ENCODE assay signal across 1 cellular context in the genomic region with DNA sequence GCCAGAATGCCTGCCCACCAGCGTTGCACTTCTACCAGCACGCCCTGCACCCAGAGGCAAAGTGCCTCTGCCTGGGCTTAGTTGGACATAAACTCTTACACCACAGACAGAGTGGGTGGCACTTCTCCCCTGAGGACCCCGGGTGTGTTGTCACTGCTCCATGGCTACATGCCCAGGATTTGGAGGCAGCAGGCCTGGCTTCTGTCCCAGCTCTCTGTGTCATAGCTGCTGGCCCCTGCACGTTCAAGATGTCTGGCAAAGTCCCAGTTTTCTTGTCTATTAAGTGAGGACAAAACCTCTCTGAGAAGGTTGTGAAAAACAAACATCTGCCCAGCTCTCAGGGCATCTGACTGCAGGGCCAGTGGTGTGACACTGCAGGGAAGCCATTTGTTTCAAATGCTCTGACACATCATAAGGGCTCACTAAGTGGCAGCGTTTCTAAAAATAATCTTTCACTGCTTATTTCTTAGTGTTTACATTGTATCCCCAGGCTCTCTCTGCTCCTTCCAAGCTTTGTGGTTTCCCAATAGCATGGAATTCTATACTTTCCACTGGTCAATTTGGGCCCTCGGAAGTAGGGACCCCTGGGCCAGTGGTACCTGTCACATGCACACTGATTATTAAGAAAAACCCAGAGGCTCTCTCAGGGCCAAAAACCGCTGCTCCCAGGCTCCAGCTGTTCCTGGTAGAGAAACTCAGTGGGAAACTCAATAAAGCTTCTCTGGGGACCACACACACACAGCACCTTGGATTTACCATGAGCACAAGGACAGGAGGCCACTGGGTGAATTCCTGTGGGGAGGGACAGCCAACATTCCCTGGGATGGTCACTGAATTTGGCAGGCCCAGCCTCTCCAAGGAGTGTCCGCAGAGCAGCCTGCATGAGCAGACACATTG.
TF ChIP-seq lines count a peak whose summit lies in the region.

No MANE protein-coding gene starts in this region.

TF ChIP-seq in HEK293, 187 proteins besides CTCF, POLR2A, EP300 and RAD21 (continued from another document and continues in another):
- TF ChIP-seq, protein P1, sequence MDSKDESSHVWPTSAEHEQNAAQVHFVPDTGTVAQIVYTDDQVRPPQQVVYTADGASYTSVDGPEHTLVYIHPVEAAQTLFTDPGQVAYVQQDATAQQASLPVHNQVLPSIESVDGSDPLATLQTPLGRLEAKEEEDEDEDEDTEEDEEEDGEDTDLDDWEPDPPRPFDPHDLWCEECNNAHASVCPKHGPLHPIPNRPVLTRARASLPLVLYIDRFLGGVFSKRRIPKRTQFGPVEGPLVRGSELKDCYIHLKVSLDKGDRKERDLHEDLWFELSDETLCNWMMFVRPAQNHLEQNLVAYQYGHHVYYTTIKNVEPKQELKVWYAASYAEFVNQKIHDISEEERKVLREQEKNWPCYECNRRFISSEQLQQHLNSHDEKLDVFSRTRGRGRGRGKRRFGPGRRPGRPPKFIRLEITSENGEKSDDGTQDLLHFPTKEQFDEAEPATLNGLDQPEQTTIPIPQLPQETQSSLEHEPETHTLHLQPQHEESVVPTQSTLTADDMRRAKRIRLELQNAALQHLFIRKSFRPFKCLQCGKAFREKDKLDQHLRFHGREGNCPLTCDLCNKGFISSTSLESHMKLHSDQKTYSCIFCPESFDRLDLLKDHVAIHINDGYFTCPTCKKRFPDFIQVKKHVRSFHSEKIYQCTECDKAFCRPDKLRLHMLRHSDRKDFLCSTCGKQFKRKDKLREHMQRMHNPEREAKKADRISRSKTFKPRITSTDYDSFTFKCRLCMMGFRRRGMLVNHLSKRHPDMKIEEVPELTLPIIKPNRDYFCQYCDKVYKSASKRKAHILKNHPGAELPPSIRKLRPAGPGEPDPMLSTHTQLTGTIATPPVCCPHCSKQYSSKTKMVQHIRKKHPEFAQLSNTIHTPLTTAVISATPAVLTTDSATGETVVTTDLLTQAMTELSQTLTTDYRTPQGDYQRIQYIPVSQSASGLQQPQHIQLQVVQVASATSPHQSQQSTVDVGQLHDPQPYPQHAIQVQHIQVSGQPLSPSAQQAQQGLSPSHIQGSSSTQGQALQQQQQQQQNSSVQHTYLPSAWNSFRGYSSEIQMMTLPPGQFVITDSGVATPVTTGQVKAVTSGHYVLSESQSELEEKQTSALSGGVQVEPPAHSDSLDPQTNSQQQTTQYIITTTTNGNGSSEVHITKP (tag by site-specific recombination; IDR thresholded peaks at IDR 0.05), result no peak
- no peak for TF ChIP-seq SCRT2 (tag by site-specific recombination; IDR thresholded peaks at IDR 0.05)
- TF ChIP-seq ZBTB48 (tag by site-specific recombination; IDR thresholded peaks at IDR 0.05), result peak; percentile 53; the same call in 1 of the 2 replicates
- TF ChIP-seq ZNF311 (tag by site-specific recombination; IDR thresholded peaks at IDR 0.05; ENCODE audit: borderline replicate concordance), result no peak
- TF ChIP-seq ZNF670 (tag by site-specific recombination; IDR thresholded peaks at IDR 0.05; ENCODE audit: low read depth), result no peak
- TF ChIP-seq ZNF132 (tag by site-specific recombination; IDR thresholded peaks at IDR 0.05; ENCODE audit: borderline replicate concordance), result no peak
- no peak for TF ChIP-seq ZNF416 (tag by site-specific recombination; IDR thresholded peaks at IDR 0.05)
- TF ChIP-seq, protein P2, sequence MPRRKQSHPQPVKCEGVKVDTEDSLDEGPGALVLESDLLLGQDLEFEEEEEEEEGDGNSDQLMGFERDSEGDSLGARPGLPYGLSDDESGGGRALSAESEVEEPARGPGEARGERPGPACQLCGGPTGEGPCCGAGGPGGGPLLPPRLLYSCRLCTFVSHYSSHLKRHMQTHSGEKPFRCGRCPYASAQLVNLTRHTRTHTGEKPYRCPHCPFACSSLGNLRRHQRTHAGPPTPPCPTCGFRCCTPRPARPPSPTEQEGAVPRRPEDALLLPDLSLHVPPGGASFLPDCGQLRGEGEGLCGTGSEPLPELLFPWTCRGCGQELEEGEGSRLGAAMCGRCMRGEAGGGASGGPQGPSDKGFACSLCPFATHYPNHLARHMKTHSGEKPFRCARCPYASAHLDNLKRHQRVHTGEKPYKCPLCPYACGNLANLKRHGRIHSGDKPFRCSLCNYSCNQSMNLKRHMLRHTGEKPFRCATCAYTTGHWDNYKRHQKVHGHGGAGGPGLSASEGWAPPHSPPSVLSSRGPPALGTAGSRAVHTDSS (tag by site-specific recombination; IDR thresholded peaks at IDR 0.05), result no peak
- peak; percentile 99 for TF ChIP-seq FEZF1 (tag by site-specific recombination; IDR thresholded peaks at IDR 0.05)
- TF ChIP-seq, protein P3, sequence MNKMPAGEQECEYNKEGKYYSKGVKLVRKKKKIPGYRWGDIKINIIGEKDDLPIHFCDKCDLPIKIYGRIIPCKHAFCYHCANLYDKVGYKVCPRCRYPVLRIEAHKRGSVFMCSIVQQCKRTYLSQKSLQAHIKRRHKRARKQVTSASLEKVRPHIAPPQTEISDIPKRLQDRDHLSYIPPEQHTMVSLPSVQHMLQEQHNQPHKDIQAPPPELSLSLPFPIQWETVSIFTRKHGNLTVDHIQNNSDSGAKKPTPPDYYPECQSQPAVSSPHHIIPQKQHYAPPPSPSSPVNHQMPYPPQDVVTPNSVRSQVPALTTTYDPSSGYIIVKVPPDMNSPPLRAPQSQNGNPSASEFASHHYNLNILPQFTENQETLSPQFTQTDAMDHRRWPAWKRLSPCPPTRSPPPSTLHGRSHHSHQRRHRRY (tag by site-specific recombination; IDR thresholded peaks at IDR 0.05), result no peak
- no peak for TF ChIP-seq KLF10 (tag by site-specific recombination; IDR thresholded peaks at IDR 0.05)
- TF ChIP-seq ZFP37 (tag by site-specific recombination; IDR thresholded peaks at IDR 0.05), result no peak
- TF ChIP-seq, protein P4, sequence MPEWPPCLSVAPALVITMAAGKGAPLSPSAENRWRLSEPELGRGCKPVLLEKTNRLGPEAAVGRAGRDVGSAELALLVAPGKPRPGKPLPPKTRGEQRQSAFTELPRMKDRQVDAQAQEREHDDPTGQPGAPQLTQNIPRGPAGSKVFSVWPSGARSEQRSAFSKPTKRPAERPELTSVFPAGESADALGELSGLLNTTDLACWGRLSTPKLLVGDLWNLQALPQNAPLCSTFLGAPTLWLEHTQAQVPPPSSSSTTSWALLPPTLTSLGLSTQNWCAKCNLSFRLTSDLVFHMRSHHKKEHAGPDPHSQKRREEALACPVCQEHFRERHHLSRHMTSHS (tag by site-specific recombination; IDR thresholded peaks at IDR 0.05), result 0 out of 2 replicates have a peak, but pooled peaks have one; percentile 65
- no peak for TF ChIP-seq ZNF837 (tag by site-specific recombination; IDR thresholded peaks at IDR 0.05)
- peak; percentile 57 for TF ChIP-seq ZNF600 (tag by site-specific recombination; IDR thresholded peaks at IDR 0.05)
- TF ChIP-seq ZNF510 (tag by site-specific recombination; IDR thresholded peaks at IDR 0.05; ENCODE audit: insufficient replicate concordance), result no peak
- TF ChIP-seq, protein P5, sequence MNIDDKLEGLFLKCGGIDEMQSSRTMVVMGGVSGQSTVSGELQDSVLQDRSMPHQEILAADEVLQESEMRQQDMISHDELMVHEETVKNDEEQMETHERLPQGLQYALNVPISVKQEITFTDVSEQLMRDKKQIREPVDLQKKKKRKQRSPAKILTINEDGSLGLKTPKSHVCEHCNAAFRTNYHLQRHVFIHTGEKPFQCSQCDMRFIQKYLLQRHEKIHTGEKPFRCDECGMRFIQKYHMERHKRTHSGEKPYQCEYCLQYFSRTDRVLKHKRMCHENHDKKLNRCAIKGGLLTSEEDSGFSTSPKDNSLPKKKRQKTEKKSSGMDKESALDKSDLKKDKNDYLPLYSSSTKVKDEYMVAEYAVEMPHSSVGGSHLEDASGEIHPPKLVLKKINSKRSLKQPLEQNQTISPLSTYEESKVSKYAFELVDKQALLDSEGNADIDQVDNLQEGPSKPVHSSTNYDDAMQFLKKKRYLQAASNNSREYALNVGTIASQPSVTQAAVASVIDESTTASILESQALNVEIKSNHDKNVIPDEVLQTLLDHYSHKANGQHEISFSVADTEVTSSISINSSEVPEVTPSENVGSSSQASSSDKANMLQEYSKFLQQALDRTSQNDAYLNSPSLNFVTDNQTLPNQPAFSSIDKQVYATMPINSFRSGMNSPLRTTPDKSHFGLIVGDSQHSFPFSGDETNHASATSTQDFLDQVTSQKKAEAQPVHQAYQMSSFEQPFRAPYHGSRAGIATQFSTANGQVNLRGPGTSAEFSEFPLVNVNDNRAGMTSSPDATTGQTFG (tag by site-specific recombination; IDR thresholded peaks at IDR 0.05; ENCODE audit: borderline replicate concordance), result no peak
- TF ChIP-seq ZNF221 (tag by site-specific recombination; IDR thresholded peaks at IDR 0.05; ENCODE audit: borderline replicate concordance), result no peak
- TF ChIP-seq, protein P6, sequence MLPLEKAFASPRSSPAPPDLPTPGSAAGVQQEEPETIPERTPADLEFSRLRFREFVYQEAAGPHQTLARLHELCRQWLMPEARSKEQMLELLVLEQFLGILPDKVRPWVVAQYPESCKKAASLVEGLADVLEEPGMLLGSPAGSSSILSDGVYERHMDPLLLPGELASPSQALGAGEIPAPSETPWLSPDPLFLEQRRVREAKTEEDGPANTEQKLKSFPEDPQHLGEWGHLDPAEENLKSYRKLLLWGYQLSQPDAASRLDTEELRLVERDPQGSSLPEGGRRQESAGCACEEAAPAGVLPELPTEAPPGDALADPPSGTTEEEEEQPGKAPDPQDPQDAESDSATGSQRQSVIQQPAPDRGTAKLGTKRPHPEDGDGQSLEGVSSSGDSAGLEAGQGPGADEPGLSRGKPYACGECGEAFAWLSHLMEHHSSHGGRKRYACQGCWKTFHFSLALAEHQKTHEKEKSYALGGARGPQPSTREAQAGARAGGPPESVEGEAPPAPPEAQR (tag by site-specific recombination; IDR thresholded peaks at IDR 0.05), result no peak
- no peak for TF ChIP-seq RBAK (tag by site-specific recombination; IDR thresholded peaks at IDR 0.05)
- no peak for TF ChIP-seq SP2 (tag by site-specific recombination; IDR thresholded peaks at IDR 0.05)
- TF ChIP-seq ZNF133 (tag by site-specific recombination; IDR thresholded peaks at IDR 0.05), result no peak
- peak; percentile 50 for TF ChIP-seq ZBTB21 (tag by site-specific recombination; IDR thresholded peaks at IDR 0.05)
- 0 out of 2 replicates have a peak, but pooled peaks have one; percentile 25 for TF ChIP-seq TRIM28 (IDR thresholded peaks at IDR 0.05; ENCODE audit: borderline replicate concordance, low read length)
- TF ChIP-seq ZNF776 (tag by site-specific recombination; IDR thresholded peaks at IDR 0.05; ENCODE audit: borderline replicate concordance), result no peak
- no peak for TF ChIP-seq ZBTB7A (tag by site-specific recombination; IDR thresholded peaks at IDR 0.05; ENCODE audit: low read depth)
- no peak for TF ChIP-seq TCF7L2 (IDR thresholded peaks at IDR 0.05; ENCODE audit: borderline replicate concordance, low read depth, low read length)
- no peak for TF ChIP-seq GLI4 (tag by site-specific recombination; IDR thresholded peaks at IDR 0.05)
- peak; percentile 72 for TF ChIP-seq ZEB2 (tag by site-specific recombination; IDR thresholded peaks at IDR 0.05)
- TF ChIP-seq, protein P7, sequence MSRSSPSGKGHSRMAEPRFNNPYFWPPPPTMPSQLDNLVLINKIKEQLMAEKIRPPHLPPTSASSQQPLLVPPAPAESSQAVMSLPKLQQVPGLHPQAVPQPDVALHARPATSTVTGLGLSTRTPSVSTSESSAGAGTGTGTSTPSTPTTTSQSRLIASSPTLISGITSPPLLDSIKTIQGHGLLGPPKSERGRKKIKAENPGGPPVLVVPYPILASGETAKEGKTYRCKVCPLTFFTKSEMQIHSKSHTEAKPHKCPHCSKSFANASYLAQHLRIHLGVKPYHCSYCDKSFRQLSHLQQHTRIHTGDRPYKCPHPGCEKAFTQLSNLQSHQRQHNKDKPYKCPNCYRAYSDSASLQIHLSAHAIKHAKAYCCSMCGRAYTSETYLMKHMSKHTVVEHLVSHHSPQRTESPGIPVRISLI (tag by site-specific recombination; IDR thresholded peaks at IDR 0.05), result no peak
- no peak for TF ChIP-seq ZNF292 (tag by site-specific recombination; IDR thresholded peaks at IDR 0.05; ENCODE audit: borderline replicate concordance, low read depth)
- no peak for TF ChIP-seq ZSCAN23 (tag by site-specific recombination; IDR thresholded peaks at IDR 0.05)
- no peak for TF ChIP-seq BCL11B (tag by site-specific recombination; IDR thresholded peaks at IDR 0.05; ENCODE audit: low read depth)
- TF ChIP-seq ZNF658 (tag by site-specific recombination; IDR thresholded peaks at IDR 0.05), result no peak
- TF ChIP-seq ZNF202 (tag by site-specific recombination; IDR thresholded peaks at IDR 0.05; ENCODE audit: borderline replicate concordance), result no peak
- peak; percentile 71 for TF ChIP-seq ZNF394 (tag by site-specific recombination; IDR thresholded peaks at IDR 0.05; ENCODE audit: borderline replicate concordance)
- no peak for TF ChIP-seq ZNF621 (tag by site-specific recombination; IDR thresholded peaks at IDR 0.05)
- no peak for TF ChIP-seq ZNF248 (tag by site-specific recombination; IDR thresholded peaks at IDR 0.05)
- no peak for TF ChIP-seq MYNN (tag by site-specific recombination; IDR thresholded peaks at IDR 0.05; ENCODE audit: borderline replicate concordance)
- no peak; the same call in 1 of the 2 replicates for TF ChIP-seq KLF8 (tag by site-specific recombination; IDR thresholded peaks at IDR 0.05)
- TF ChIP-seq ZNF155 (tag by site-specific recombination; IDR thresholded peaks at IDR 0.05), result no peak
- TF ChIP-seq, protein P8, sequence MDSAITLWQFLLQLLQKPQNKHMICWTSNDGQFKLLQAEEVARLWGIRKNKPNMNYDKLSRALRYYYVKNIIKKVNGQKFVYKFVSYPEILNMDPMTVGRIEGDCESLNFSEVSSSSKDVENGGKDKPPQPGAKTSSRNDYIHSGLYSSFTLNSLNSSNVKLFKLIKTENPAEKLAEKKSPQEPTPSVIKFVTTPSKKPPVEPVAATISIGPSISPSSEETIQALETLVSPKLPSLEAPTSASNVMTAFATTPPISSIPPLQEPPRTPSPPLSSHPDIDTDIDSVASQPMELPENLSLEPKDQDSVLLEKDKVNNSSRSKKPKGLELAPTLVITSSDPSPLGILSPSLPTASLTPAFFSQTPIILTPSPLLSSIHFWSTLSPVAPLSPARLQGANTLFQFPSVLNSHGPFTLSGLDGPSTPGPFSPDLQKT (IDR thresholded peaks at IDR 0.05; ENCODE audit: borderline replicate concordance, low read depth, low read length), result no peak
- no peak for TF ChIP-seq ZNF214 (tag by site-specific recombination; IDR thresholded peaks at IDR 0.05; ENCODE audit: borderline replicate concordance)
- TF ChIP-seq ZNF404 (tag by site-specific recombination; IDR thresholded peaks at IDR 0.05), result no peak
- peak; percentile 83 for TF ChIP-seq SP7 (tag by site-specific recombination; IDR thresholded peaks at IDR 0.05)
- no peak for TF ChIP-seq ZNF555 (tag by site-specific recombination; conservative IDR thresholded peaks at IDR 0.05)
- TF ChIP-seq ZNF23 (tag by site-specific recombination; IDR thresholded peaks at IDR 0.05; ENCODE audit: borderline replicate concordance), result no peak
- TF ChIP-seq ZNF239 (tag by site-specific recombination; IDR thresholded peaks at IDR 0.05), result no peak
- TF ChIP-seq SP3 (tag by site-specific recombination; IDR thresholded peaks at IDR 0.05), result no peak
- no peak for TF ChIP-seq MZF1 (tag by site-specific recombination; IDR thresholded peaks at IDR 0.05; ENCODE audit: borderline replicate concordance)
- no peak for TF ChIP-seq ZNF529 (tag by site-specific recombination; IDR thresholded peaks at IDR 0.05; ENCODE audit: insufficient replicate concordance)
- no peak for TF ChIP-seq ZBTB20 (tag by site-specific recombination; IDR thresholded peaks at IDR 0.05)
